8 cellular contexts compared by ENCODE assay signal in the genomic region with DNA sequence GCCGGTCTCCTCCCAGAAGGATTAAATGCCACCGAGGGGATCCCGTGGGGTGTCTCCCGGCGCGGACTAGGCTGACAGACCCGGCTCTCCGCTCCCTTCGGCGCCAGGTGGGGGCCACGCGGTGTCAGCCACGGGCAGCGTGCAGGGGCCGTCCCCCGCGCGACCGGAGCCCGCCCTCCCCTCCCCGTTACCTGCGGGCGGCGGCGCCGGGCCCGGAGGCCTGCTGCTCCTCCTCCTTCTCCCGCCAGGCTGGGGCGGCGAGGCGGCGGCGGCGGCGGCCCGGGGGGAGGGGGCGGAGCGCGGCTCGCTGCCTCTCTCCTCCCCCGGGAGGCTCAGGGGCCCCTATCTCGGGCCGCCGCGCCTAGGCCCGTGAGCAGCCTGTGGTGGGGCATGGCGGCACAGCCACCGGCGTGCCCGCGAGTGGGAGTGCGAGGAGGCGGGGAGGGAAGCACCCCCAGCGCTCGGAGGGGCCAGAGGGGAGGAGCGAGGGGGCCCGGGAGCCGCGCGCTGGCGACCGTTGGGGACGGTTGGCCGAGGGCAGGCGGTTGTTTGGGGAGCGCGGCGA. TPM values are rescaled to one million over a fixed set of nuclear protein-coding genes. Genes with fewer than 3 reads are reported as not detected.
DNase-seq lines count a peak whose midpoint lies in the region; ATAC-seq and TF ChIP-seq lines count a peak whose summit lies in the region.

No MANE protein-coding gene starts in this region.

- H3K27me3 ChIP-seq in CD4-positive, alpha-beta T cell (ENCODE audit: control insufficient read depth, insufficient read depth, low read length), result no peaks in the 10 kb centered on the region
- no peaks in the 10 kb centered on the region for H3K27me3 ChIP-seq in tibial artery

- no peaks in the 10 kb centered on the region for H3K9me3 Mint-ChIP-seq in CD4-positive, alpha-beta T cell
- peaks cover 2% of the 10 kb centered on the region for H3K9me3 Mint-ChIP-seq in glutamatergic neuron (ENCODE audit: unreplicated experiment)
- no peaks in the 10 kb centered on the region for H3K9me3 Mint-ChIP-seq in osteocyte (ENCODE audit: unreplicated experiment)

- no peak for TF ChIP-seq CTCF in CD4-positive, alpha-beta T cell (IDR thresholded peaks at IDR 0.05)
- TF ChIP-seq CTCF in glutamatergic neuron (IDR thresholded peaks at IDR 0.05; ENCODE audit: partially characterized antibody, unreplicated experiment), result no peak
- no peak for TF ChIP-seq CTCF in osteocyte (IDR thresholded peaks at IDR 0.05)
- TF ChIP-seq CTCF in tibial artery (IDR thresholded peaks at IDR 0.05), result peak in 1 of 2 experiments; percentile 7

- H3K36me3 Mint-ChIP-seq in CD4-positive, alpha-beta T cell (ENCODE audit: low read depth), result peaks cover 23% of the 10 kb centered on the region
- no peaks in the 10 kb centered on the region for H3K36me3 Mint-ChIP-seq in glutamatergic neuron (ENCODE audit: unreplicated experiment)
- no peaks in the 10 kb centered on the region for H3K36me3 Mint-ChIP-seq in osteocyte (ENCODE audit: unreplicated experiment)

- H3K27me3 Mint-ChIP-seq in CD4-positive, alpha-beta T cell, result no peaks in the 10 kb centered on the region
- peaks cover 4% of the 10 kb centered on the region for H3K27me3 Mint-ChIP-seq in glutamatergic neuron (ENCODE audit: unreplicated experiment)
- H3K27me3 Mint-ChIP-seq in osteocyte (ENCODE audit: unreplicated experiment), result no peaks in the 10 kb centered on the region

- peak overlapping the region; percentile 97 for H3K27ac Mint-ChIP-seq in CD4-positive, alpha-beta T cell
- H3K27ac Mint-ChIP-seq in glutamatergic neuron (ENCODE audit: unreplicated experiment) (no peak overlapping the region), osteocyte (ENCODE audit: unreplicated experiment) (peak overlapping the region; percentile 75)

- intact Hi-C loops in CD4-positive, alpha-beta T cell (cut with DNase I, micrococcal nuclease), result loop anchor here (5.0 to 10.0 kb wide), 4 partner anchors 247 to 417 kb away; a partner anchor contains a TSS
- intact Hi-C loops in tibial artery (cut with DNase I; ENCODE audit: low total_unique reads), result loop anchor here (10.0 kb wide), 3 partner anchors 309 to 581 kb away; a partner anchor contains a TSS

- H3K9me3 ChIP-seq in CD4-positive, alpha-beta T cell (ENCODE audit: control insufficient read depth, low read length), result no peaks in the 10 kb centered on the region
- no peaks in the 10 kb centered on the region for H3K9me3 ChIP-seq in tibial artery

- peak; percentile 54 for ATAC-seq in CD4-positive, alpha-beta T cell (ENCODE audit: poor library complexity)
- peak; percentile 66 for ATAC-seq in HG03432 (IDR thresholded peaks at IDR 0.05; ENCODE audit: unreplicated experiment)

- H3K4me1 ChIP-seq in tibial artery, result peaks cover 0 to 48% (median 22%) of the 10 kb centered on the region in 4 donors

- DNase-seq in CD4-positive, alpha-beta T cell, result peak; percentile 39 to 76 (median 58)
- DNase-seq in GM19240 (ENCODE audit: insufficient read length, low spot score) (peak; percentile 13), RPMI8226 (peak; percentile 66), glutamatergic neuron (peak; percentile 71), osteocyte (ENCODE audit: extremely low spot score, unreplicated experiment) (peak; percentile 86), tibial artery (peak; percentile 41 to 80)
- DNase-seq in activated naive CD4-positive, alpha-beta T cell treated with Interleukin-2 at 50 U/mL for 16 hours, result peak; percentile 73

- peak overlapping the region; percentile 87 for H3K27ac ChIP-seq in CD4-positive, alpha-beta T cell (ENCODE audit: low read depth, low read length)
- peak overlapping the region; percentile 90 to 91 for H3K27ac ChIP-seq in tibial artery

- no peaks in the 10 kb centered on the region for H3K36me3 ChIP-seq in tibial artery

- peak overlapping the region; percentile 72 to 87 for H3K4me3 ChIP-seq in tibial artery

- H3K4me3 Mint-ChIP-seq in CD4-positive, alpha-beta T cell, result peak overlapping the region; percentile 93
- peak overlapping the region; percentile 93 for H3K4me3 Mint-ChIP-seq in glutamatergic neuron (ENCODE audit: unreplicated experiment)
- peak overlapping the region; percentile 81 for H3K4me3 Mint-ChIP-seq in osteocyte (ENCODE audit: unreplicated experiment)

- peaks cover 51% of the 10 kb centered on the region for H3K4me1 Mint-ChIP-seq in CD4-positive, alpha-beta T cell (ENCODE audit: low read depth)
- no peaks in the 10 kb centered on the region for H3K4me1 Mint-ChIP-seq in glutamatergic neuron (ENCODE audit: low read depth, unreplicated experiment)
- peaks cover 29% of the 10 kb centered on the region for H3K4me1 Mint-ChIP-seq in osteocyte (ENCODE audit: unreplicated experiment)

- POLR2A ChIA-PET in CD4-positive, alpha-beta T cell (lab: Charles Lee), result no interaction called here

- CTCF ChIA-PET in CD4-positive, alpha-beta T cell (lab: Charles Lee), result no interaction called here

RNA-seq across cellular contexts. Expression of a gene that starts 0.5 kb away (rescaled TPM):
- 10 to 100 TPM; 33.9 to 41.6 TPM for total RNA-seq in CD4-positive, alpha-beta T cell
- total RNA-seq in glutamatergic neuron (ENCODE audit: unreplicated experiment), result 23.3 TPM
- 28.1 and 32.5 TPM in 2 replicates for total RNA-seq in osteocyte

Comparison
In these comparisons a context has a peak if more than half of its experiments do, and no peak if none do; other contexts are left out.
1. Peak in every context shown above with its lines: DNase-seq, ATAC-seq, H3K4me3 ChIP-seq and H3K27ac ChIP-seq.
2. DNase-seq: peak in every context shown above with its lines; median percentile 86 in osteocyte; 73 in activated naive CD4-positive, alpha-beta T cell treated with Interleukin-2 at 50 U/mL for 16 hours; 71 in glutamatergic neuron; 66 in RPMI8226; 60 in tibial artery; 58 in CD4-positive, alpha-beta T cell; 13 in GM19240.